ENCODE assay signal across 1 cellular context in genomic region chr1:3115275-3116149, GRCh38.
TF ChIP-seq lines count a peak whose summit lies in the region.

No MANE protein-coding gene starts in this region.

TF ChIP-seq in HepG2, 621 proteins besides CTCF, POLR2A, EP300 and RAD21 (continued from another document and continues in another):
- TF ChIP-seq, protein P1, sequence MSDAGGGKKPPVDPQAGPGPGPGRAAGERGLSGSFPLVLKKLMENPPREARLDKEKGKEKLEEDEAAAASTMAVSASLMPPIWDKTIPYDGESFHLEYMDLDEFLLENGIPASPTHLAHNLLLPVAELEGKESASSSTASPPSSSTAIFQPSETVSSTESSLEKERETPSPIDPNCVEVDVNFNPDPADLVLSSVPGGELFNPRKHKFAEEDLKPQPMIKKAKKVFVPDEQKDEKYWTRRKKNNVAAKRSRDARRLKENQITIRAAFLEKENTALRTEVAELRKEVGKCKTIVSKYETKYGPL (CRISPR knock-in tag; IDR thresholded peaks at IDR 0.05), result no peak
- TF ChIP-seq PHF20 (CRISPR knock-in tag; IDR thresholded peaks at IDR 0.05), result no peak
- no peak for TF ChIP-seq GFI1 (CRISPR knock-in tag; IDR thresholded peaks at IDR 0.05; ENCODE audit: borderline replicate concordance)
- TF ChIP-seq, protein P2, sequence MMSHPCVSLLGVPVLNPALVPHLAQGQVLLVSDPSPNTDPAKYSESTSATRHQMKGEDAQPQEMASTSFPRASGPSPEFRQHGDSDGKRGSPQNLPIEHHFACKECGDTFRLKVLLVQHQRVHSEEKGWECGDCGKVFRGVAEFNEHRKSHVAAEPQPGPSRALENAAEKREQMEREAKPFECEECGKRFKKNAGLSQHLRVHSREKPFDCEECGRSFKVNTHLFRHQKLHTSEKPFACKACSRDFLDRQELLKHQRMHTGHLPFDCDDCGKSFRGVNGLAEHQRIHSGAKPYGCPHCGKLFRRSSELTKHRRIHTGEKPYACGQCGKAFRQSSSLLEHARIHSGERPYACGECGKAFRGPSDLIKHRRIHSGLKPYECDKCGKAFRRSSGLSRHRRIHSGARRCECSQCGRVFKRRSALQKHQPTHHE (CRISPR knock-in tag; IDR thresholded peaks at IDR 0.05; ENCODE audit: borderline replicate concordance), result no peak
- TF ChIP-seq ZNF430 (CRISPR knock-in tag; IDR thresholded peaks at IDR 0.05), result no peak
- peak; percentile 91; the same call in 1 of the 2 replicates for TF ChIP-seq HOXD1 (CRISPR knock-in tag; IDR thresholded peaks at IDR 0.05)
- TF ChIP-seq, protein P3, sequence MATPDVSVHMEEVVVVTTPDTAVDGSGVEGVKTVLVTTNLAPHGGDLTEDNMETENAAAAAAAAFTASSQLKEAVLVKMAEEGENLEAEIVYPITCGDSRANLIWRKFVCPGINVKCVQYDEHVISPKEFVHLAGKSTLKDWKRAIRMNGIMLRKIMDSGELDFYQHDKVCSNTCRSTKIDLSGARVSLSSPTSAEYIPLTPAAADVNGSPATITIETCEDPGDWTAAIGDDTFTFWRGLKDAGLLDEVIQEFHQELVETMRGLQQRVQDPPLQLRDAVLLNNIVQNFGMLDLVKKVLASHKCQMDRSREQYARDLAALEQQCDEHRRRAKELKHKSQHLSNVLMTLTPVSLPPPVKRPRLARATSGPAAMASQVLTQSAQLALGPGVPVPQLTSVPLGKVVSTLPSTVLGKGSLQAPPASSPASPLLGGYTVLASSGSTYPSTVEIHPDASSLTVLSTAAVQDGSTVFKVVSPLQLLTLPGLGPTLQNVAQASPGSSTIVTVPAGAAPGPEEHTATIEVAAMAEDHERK (CRISPR knock-in tag; IDR thresholded peaks at IDR 0.05; ENCODE audit: low read depth), result no peak
- TF ChIP-seq RFX5 (IDR thresholded peaks at IDR 0.05; ENCODE audit: low read depth, low read length), result no peak
- TF ChIP-seq MYC (CRISPR knock-in tag; IDR thresholded peaks at IDR 0.05; ENCODE audit: borderline replicate concordance), result peak; percentile 36; the same call in 1 of the 2 replicates
- TF ChIP-seq RBAK (CRISPR knock-in tag; IDR thresholded peaks at IDR 0.05), result no peak
- TF ChIP-seq ZNF687 (CRISPR knock-in tag; IDR thresholded peaks at IDR 0.05), result peak; percentile 79
- no peak for TF ChIP-seq HNF1A (IDR thresholded peaks at IDR 0.05; ENCODE audit: low read depth)
- no peak for TF ChIP-seq HNF1A (CRISPR knock-in tag; IDR thresholded peaks at IDR 0.05; ENCODE audit: borderline replicate concordance)
- no peak for TF ChIP-seq SMC3 (IDR thresholded peaks at IDR 0.05; ENCODE audit: low read length)
- TF ChIP-seq ZNF484 (CRISPR knock-in tag; IDR thresholded peaks at IDR 0.05; ENCODE audit: borderline replicate concordance, low read depth), result no peak
- TF ChIP-seq BCL6 (CRISPR knock-in tag; IDR thresholded peaks at IDR 0.05), result peak; percentile 62
- 0 out of 2 replicates have a peak, but pooled peaks have one; percentile 37 for TF ChIP-seq ISL2 (CRISPR knock-in tag; IDR thresholded peaks at IDR 0.05)
- TF ChIP-seq, protein P4, sequence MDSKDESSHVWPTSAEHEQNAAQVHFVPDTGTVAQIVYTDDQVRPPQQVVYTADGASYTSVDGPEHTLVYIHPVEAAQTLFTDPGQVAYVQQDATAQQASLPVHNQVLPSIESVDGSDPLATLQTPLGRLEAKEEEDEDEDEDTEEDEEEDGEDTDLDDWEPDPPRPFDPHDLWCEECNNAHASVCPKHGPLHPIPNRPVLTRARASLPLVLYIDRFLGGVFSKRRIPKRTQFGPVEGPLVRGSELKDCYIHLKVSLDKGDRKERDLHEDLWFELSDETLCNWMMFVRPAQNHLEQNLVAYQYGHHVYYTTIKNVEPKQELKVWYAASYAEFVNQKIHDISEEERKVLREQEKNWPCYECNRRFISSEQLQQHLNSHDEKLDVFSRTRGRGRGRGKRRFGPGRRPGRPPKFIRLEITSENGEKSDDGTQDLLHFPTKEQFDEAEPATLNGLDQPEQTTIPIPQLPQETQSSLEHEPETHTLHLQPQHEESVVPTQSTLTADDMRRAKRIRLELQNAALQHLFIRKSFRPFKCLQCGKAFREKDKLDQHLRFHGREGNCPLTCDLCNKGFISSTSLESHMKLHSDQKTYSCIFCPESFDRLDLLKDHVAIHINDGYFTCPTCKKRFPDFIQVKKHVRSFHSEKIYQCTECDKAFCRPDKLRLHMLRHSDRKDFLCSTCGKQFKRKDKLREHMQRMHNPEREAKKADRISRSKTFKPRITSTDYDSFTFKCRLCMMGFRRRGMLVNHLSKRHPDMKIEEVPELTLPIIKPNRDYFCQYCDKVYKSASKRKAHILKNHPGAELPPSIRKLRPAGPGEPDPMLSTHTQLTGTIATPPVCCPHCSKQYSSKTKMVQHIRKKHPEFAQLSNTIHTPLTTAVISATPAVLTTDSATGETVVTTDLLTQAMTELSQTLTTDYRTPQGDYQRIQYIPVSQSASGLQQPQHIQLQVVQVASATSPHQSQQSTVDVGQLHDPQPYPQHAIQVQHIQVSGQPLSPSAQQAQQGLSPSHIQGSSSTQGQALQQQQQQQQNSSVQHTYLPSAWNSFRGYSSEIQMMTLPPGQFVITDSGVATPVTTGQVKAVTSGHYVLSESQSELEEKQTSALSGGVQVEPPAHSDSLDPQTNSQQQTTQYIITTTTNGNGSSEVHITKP (CRISPR knock-in tag; IDR thresholded peaks at IDR 0.05; ENCODE audit: low read depth), result no peak
- no peak for TF ChIP-seq ZBTB43 (CRISPR knock-in tag; conservative IDR thresholded peaks at IDR 0.05)
- TF ChIP-seq ZMYM3 (CRISPR knock-in tag; IDR thresholded peaks at IDR 0.05), result no peak
- no peak for TF ChIP-seq ZNF136 (CRISPR knock-in tag; IDR thresholded peaks at IDR 0.05; ENCODE audit: low read depth)
- no peak for TF ChIP-seq MAZ (IDR thresholded peaks at IDR 0.05; ENCODE audit: borderline replicate concordance, low read depth, low read length)
- TF ChIP-seq MAZ (CRISPR knock-in tag; IDR thresholded peaks at IDR 0.05; ENCODE audit: low read depth), result peak; percentile 78
- TF ChIP-seq HMGXB4 (CRISPR knock-in tag; IDR thresholded peaks at IDR 0.05; ENCODE audit: borderline replicate concordance in 1 of 2, low read depth in 1 of 2), result no peak
- no peak for TF ChIP-seq SP140L (CRISPR knock-in tag; IDR thresholded peaks at IDR 0.05; ENCODE audit: borderline replicate concordance)
- no peak for TF ChIP-seq ZFY (CRISPR knock-in tag; IDR thresholded peaks at IDR 0.05)
- TF ChIP-seq FOXC1 (CRISPR knock-in tag; IDR thresholded peaks at IDR 0.05; ENCODE audit: borderline replicate concordance), result no peak
- TF ChIP-seq ZXDC (CRISPR knock-in tag; IDR thresholded peaks at IDR 0.05), result no peak
- peak; percentile 66; the same call in 1 of the 2 replicates for TF ChIP-seq ZNF281 (CRISPR knock-in tag; IDR thresholded peaks at IDR 0.05; ENCODE audit: borderline replicate concordance)
